In genomic region chr16:70160388-70160787, GRCh38 we compare ENCODE assay signal across 20 cellular contexts. TPM values are rescaled to one million over a fixed set of nuclear protein-coding genes. Genes with fewer than 3 reads are reported as not detected.
"Had no signal": no experiment of that assay in that cellular context is flagged by ENCODE, and none has a peak within 500 bp of the region (broad histone marks: within the 10 kb centered on the region; RNA-seq: fewer than 3 reads in every experiment).

No MANE protein-coding gene starts in this region.

- H3K27ac Mint-ChIP-seq: activated T-helper 17 cell treated with anti-CD3 and anti-CD28 coated beads, Interleukin-2, amount 50 U/mL, for 72 hours had no signal

- H3K27me3 Mint-ChIP-seq: activated T-helper 17 cell treated with anti-CD3 and anti-CD28 coated beads, Interleukin-2, amount 50 U/mL, for 72 hours; naive thymus-derived CD4-positive, alpha-beta T cell had no signal

- H3K4me3 Mint-ChIP-seq: activated T-helper 17 cell treated with anti-CD3 and anti-CD28 coated beads, Interleukin-2, amount 50 U/mL, for 72 hours; naive thymus-derived CD4-positive, alpha-beta T cell had no signal

- H3K9me3 Mint-ChIP-seq: activated T-helper 17 cell treated with anti-CD3 and anti-CD28 coated beads, Interleukin-2, amount 50 U/mL, for 72 hours; naive thymus-derived CD4-positive, alpha-beta T cell had no signal

- DNase-seq: activated CD4-positive, alpha-beta T cell treated with anti-CD3 and anti-CD28 coated beads for 1 hour; activated naive CD4-positive, alpha-beta T cell treated with Interleukin-2 at 50 U/mL for 16 hours; activated T-cell treated with anti-CD3 and anti-CD28 coated beads for 4 hours; anterior cingulate cortex; brain microvascular endothelial cell; cerebellar nuclear complex; effector CD4-positive, alpha-beta T cell; heart left ventricle; kidney glomerular epithelial cell; mesenchymal stem cell; naive thymus-derived CD4-positive, alpha-beta T cell; stimulated activated CD4-positive, alpha-beta T cell treated with anti-CD3 and anti-CD28 coated beads, Interleukin-2, amount 100 ng/mL, for 24 hours; stimulated activated naive CD8-positive, alpha-beta T cell treated with anti-CD3 and anti-CD28 coated beads, Interleukin-15, Interleukin-2, amounts not matched to agents 100 U/mL and 50 U/mL, for 24 hours; substantia nigra; T-helper 2 cell; WERI-Rb-1 had no signal

- ATAC-seq: activated T-helper 17 cell treated with anti-CD3 and anti-CD28 coated beads, Interleukin-2, amount 50 U/mL, for 72 hours; esophagus mucosa; gastroesophageal sphincter; heart left ventricle; naive thymus-derived CD4-positive, alpha-beta T cell; pancreas; stimulated activated naive CD8-positive, alpha-beta T cell treated with anti-CD3 and anti-CD28 coated beads, Interleukin-15, Interleukin-2, amounts not matched to agents 100 U/mL and 50 U/mL, for 24 hours had no signal

- H3K4me1 Mint-ChIP-seq: activated T-helper 17 cell treated with anti-CD3 and anti-CD28 coated beads, Interleukin-2, amount 50 U/mL, for 72 hours had no signal

RNA-seq across cellular contexts. Expression of gene CLEC18C, which starts 13.2 kb away (rescaled TPM):
- total RNA-seq: gastroesophageal sphincter had no signal
